In genomic region chr14:54805521-54806322, GRCh38 we compare ENCODE assay signal across 8 cellular contexts.
DNase-seq lines count a peak whose midpoint lies in the region; ATAC-seq, FAIRE-seq and TF ChIP-seq lines count a peak whose summit lies in the region.

No MANE protein-coding gene starts in this region.

- H3K9ac ChIP-seq in colonic mucosa (ENCODE audit: low read depth in 2 of 2, low read length in 2 of 2), result no peak overlapping the region
- 0 out of 2 replicates have a peak overlapping the region, but pooled peaks have one; percentile 8 for H3K9ac ChIP-seq in HepG2 (ENCODE audit: insufficient read depth, low read depth, low read length)

- H3K4me1 ChIP-seq in colonic mucosa, result no peaks in the 10 kb centered on the region
- H3K4me1 ChIP-seq in HepG2 (ENCODE audit: insufficient read depth, low read length), result peaks cover 55% of the 10 kb centered on the region

- POLR2A ChIA-PET in HepG2 (lab: Yijun Ruan, JAX), result no interaction called here

- H3K36me3 ChIP-seq in colonic mucosa (no peaks in the 10 kb centered on the region), HepG2 (replicated peaks in 1 of 2; ENCODE audit: control insufficient read depth in 1 of 2, insufficient read depth in 2 of 2, low read length in 2 of 2) (no peaks in the 10 kb centered on the region)

- FAIRE-seq in HepG2 (lab: Jason Lieb, UNC), result peak; percentile 34

- CTCF ChIA-PET in HepG2 (lab: Yijun Ruan, JAX; ENCODE audit: low intra/inter-chr PET ratio, low total read pairs), result interaction anchor here (1.2 to 2.0 kb wide), 3 partner anchors 88 to 242 kb away, joined by 3 to 13 read pairs (median 11); no protein-coding TSS in a partner anchor

- peak; percentile 46 for DNase-seq in NCI-H2227 treated with DMSO at 0.1 percent for 48 hours (lab: John Stamatoyannopoulos, UW)
- peak; percentile 69 to 75 for DNase-seq in activated CD4-positive, alpha-beta T cell treated with anti-CD3 and anti-CD28 coated beads for 4 hours
- DNase-seq in colonic mucosa, result peak; percentile 82
- peak; percentile 62 for DNase-seq in HepG2 (ENCODE audit: low spot score)
- DNase-seq in stimulated activated CD4-positive, alpha-beta T cell treated with anti-CD3 and anti-CD28 coated beads, Interleukin-4, amount 100 ng/mL, for 24 hours, result peak; percentile 80

- peak; percentile 72 for TF ChIP-seq RAD21 in HepG2 (CRISPR knock-in tag; IDR thresholded peaks at IDR 0.05)

- no peak for TF ChIP-seq EP300 in HepG2 (IDR thresholded peaks at IDR 0.05; ENCODE audit: low read depth in 2 of 2, low read length in 2 of 2)
- TF ChIP-seq EP300 in HepG2 (CRISPR knock-in tag; IDR thresholded peaks at IDR 0.05; ENCODE audit: borderline replicate concordance), result no peak

- no peaks in the 10 kb centered on the region for H3K9me3 ChIP-seq in colonic mucosa
- no peaks in the 10 kb centered on the region for H3K9me3 ChIP-seq in HepG2 (ENCODE audit: low read length)

- TF ChIP-seq POLR2A in HepG2 (IDR thresholded peaks at IDR 0.05; ENCODE audit: insufficient read depth in 1 of 2, low read depth in 2 of 2, low read length in 2 of 2), result no peak

- peak overlapping the region; percentile 97 for H2AFZ ChIP-seq in HepG2 (ENCODE audit: low read length)

- no peaks in the 10 kb centered on the region for H4K20me1 ChIP-seq in HepG2 (ENCODE audit: insufficient read depth, low read length)

- H3K4me3 ChIP-seq in colonic mucosa (no peak overlapping the region), HepG2 (replicated peaks in 1 of 3; ENCODE audit: insufficient read depth in 1 of 3, low read depth in 2 of 3, low read length in 3 of 3) (peak overlapping the region in 1 of 3 experiments; percentile 55; a peak in 3 of 6 replicates)

- H3K27ac ChIP-seq in colonic mucosa, result no peak overlapping the region
- no peak overlapping the region for H3K27ac ChIP-seq in HepG2 (ENCODE audit: extremely low read length, insufficient read depth, low read length)

- H3K27me3 ChIP-seq in colonic mucosa (no peaks in the 10 kb centered on the region), HepG2 (ENCODE audit: control insufficient read depth in 1 of 2, insufficient read depth in 2 of 2, low read length in 2 of 2) (no peaks in the 10 kb centered on the region)

- intact Hi-C loops in colonic mucosa (cut with DNase I), result loop anchor here (10.0 kb wide), 1 partner anchor 241 kb away; the partner anchor contains the start of gene SAMD4A
- intact Hi-C loops in HepG2 (cut with micrococcal nuclease; ENCODE audit: unreplicated experiment), result loop anchor here (5.0 to 10.0 kb wide), 3 partner anchors 87 to 308 kb away; partner anchors contain the start of gene SAMD4A

- ATAC-seq in HG02938 (IDR thresholded peaks at IDR 0.05; ENCODE audit: unreplicated experiment) (peak; percentile 63), HepG2 (peak; percentile 81), HG03039 (IDR thresholded peaks at IDR 0.05; ENCODE audit: unreplicated experiment) (no peak)

- TF ChIP-seq CTCF in GM12801 (IDR thresholded peaks at IDR 0.05; ENCODE audit: extremely low read depth, insufficient read length), result peak; percentile 16
- peak; percentile 97 for TF ChIP-seq CTCF in colonic mucosa (IDR thresholded peaks at IDR 0.05)
- peak; percentile 93 for TF ChIP-seq CTCF in HepG2 (CRISPR knock-in tag; IDR thresholded peaks at IDR 0.05)

- H3K4me2 ChIP-seq in HepG2 (ENCODE audit: low read depth, low read length), result peak overlapping the region; percentile 92

- no TSS peak for BruUV-seq in HepG2 (replicated peaks; lab: Mats Ljungman, UMichigan)

- whole genome bisulfite sequencing in HepG2 (ENCODE audit: low lambda C conversion rate), result 58% methylated on average over 10 of the region's 19 CpGs

- in situ Hi-C loops in HepG2 (cut with HindIII; ENCODE audit: extremely low pct_ligation_motif_present, low pct_unique_long_range_greater_than_20kb), result loop anchor here (10.0 kb wide), 1 partner anchor 241 kb away; the partner anchor contains the start of gene SAMD4A

- H3K79me2 ChIP-seq in HepG2 (ENCODE audit: insufficient read depth, low read length), result no peaks in the 10 kb centered on the region

TF ChIP-seq in HepG2, 621 proteins besides CTCF, POLR2A, EP300 and RAD21 (continues in another document):
- TF ChIP-seq FOXP4 (CRISPR knock-in tag; IDR thresholded peaks at IDR 0.05) (peak; percentile 27; the same call in 1 of the 2 replicates), BATF2 (CRISPR knock-in tag; IDR thresholded peaks at IDR 0.05) (no peak), REPIN1 (CRISPR knock-in tag; IDR thresholded peaks at IDR 0.05; ENCODE audit: borderline replicate concordance, low read depth) (0 out of 2 replicates have a peak, but pooled peaks have one; percentile 44), KLF6 (CRISPR knock-in tag; IDR thresholded peaks at IDR 0.05) (0 out of 2 replicates have a peak, but pooled peaks have one; percentile 35), SOX6 (IDR thresholded peaks at IDR 0.05) (no peak), SOX6 (CRISPR knock-in tag; IDR thresholded peaks at IDR 0.05) (peak; percentile 33; the same call in 1 of the 2 replicates), GATAD2A (CRISPR knock-in tag; IDR thresholded peaks at IDR 0.05) (peak; percentile 46), KLF12 (CRISPR knock-in tag; IDR thresholded peaks at IDR 0.05; ENCODE audit: borderline replicate concordance) (no peak), CC2D1A (CRISPR knock-in tag; IDR thresholded peaks at IDR 0.05) (0 out of 2 replicates have a peak, but pooled peaks have one; percentile 29), STAG1 (CRISPR knock-in tag; IDR thresholded peaks at IDR 0.05) (peak; percentile 95), ZNF652 (CRISPR knock-in tag; IDR thresholded peaks at IDR 0.05; ENCODE audit: borderline replicate concordance, low read depth) (no peak), ZFX (CRISPR knock-in tag; IDR thresholded peaks at IDR 0.05; ENCODE audit: low read depth) (0 out of 2 replicates have a peak, but pooled peaks have one; percentile 11), ZBTB33 (CRISPR knock-in tag; IDR thresholded peaks at IDR 0.05) (peak; percentile 89), SNAPC2 (CRISPR knock-in tag; IDR thresholded peaks at IDR 0.05) (0 out of 2 replicates have a peak, but pooled peaks have one; percentile 50), ARNT2 (CRISPR knock-in tag; IDR thresholded peaks at IDR 0.05; ENCODE audit: low read depth) (no peak), NR2C2 (CRISPR knock-in tag; IDR thresholded peaks at IDR 0.05; ENCODE audit: borderline replicate concordance) (no peak), ZNF510 (CRISPR knock-in tag; IDR thresholded peaks at IDR 0.05; ENCODE audit: low read depth) (no peak), HOXA3 (CRISPR knock-in tag; IDR thresholded peaks at IDR 0.05) (peak; percentile 46; the same call in 1 of the 2 replicates)

Comparison
In these comparisons a context has a peak if more than half of its experiments do, and no peak if none do; other contexts are left out.
1. CTCF ChIP-seq: peak in every context shown above with its lines; median percentile 97 in colonic mucosa; 93 in HepG2; 16 in GM12801.